8 cellular contexts compared by ENCODE assay signal in the genomic region with DNA sequence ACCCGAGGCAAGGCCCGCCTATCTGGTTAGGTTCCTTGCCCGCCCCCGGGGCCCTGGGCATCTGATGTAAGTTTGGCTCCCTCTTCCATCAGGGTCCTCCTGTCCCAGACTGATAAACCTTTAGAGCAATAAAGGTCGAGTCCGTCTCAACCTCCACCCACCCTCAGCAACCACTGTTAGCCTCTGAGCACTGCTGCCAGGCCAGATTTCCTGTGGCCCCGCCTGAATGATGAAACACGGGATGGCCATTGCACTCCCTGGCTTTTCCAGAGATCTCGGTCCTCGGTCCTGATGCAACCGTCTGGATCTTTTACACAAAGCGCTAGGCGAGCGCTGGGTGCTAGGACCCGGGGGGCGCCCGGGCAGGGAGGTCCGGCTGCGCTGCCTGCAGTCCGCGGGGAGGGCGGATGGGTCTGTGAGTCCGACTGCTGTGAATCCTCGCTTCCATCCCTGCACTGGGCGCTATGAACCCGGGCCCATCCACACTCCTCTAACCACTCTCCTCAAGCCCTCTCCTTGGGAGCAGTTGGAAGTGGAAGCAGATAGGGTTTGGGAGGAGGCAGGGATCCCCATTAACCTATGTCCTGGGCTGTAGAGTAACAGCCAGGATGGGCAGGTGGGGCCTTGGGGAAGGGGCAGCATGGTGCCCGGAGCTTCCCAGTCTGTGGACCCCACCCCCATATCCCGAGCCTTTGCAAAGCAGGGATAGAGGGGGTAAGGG. TPM values are rescaled to one million over a fixed set of nuclear protein-coding genes. Genes with fewer than 3 reads are reported as not detected.
DNase-seq lines count a peak whose midpoint lies in the region; ATAC-seq and TF ChIP-seq lines count a peak whose summit lies in the region.

No MANE protein-coding gene starts in this region.

- H3K27ac ChIP-seq in esophagus squamous epithelium (peak overlapping the region; percentile 96 to 100 (median 98)), transverse colon (peak overlapping the region; percentile 96 to 97 (median 97))

- TF ChIP-seq EP300 in transverse colon (IDR thresholded peaks at IDR 0.05; ENCODE audit: low read depth) = no peak

- in situ Hi-C loops in transverse colon (cut with MboI; ENCODE audit: low pct_ligation_motif_present in 1 of 4, low pct_unique_long_range_greater_than_20kb in 1 of 4, low sequenced_read_pairs in 3 of 4) = no loop called here

- peak overlapping the region; percentile 84 to 98 (median 88) for H3K4me3 ChIP-seq in esophagus squamous epithelium
- H3K4me3 ChIP-seq in mucosa of descending colon = peak overlapping the region; percentile 89
- peak overlapping the region; percentile 49 to 88 (median 74) for H3K4me3 ChIP-seq in transverse colon

- WGBS in esophagus squamous epithelium, 2 donors = 10 to 15% methylated on average over 5 to 6 of the region's 28 CpGs
- WGBS in transverse colon (ENCODE audit: low coverage in 1 of 2), 2 donors = 0 to 7% methylated on average over 1 to 26 of the region's 28 CpGs

- TF ChIP-seq POLR2A in esophagus squamous epithelium (IDR thresholded peaks at IDR 0.05) = peak in 1 of 4 donors; percentile 42
- no peak for TF ChIP-seq POLR2A in transverse colon (IDR thresholded peaks at IDR 0.05)

- TF ChIP-seq CTCF in esophagus squamous epithelium (IDR thresholded peaks at IDR 0.05) = no peak
- TF ChIP-seq CTCF in mucosa of descending colon (IDR thresholded peaks at IDR 0.05) = no peak
- TF ChIP-seq CTCF in transverse colon (IDR thresholded peaks at IDR 0.05) = peak in 1 of 5 experiments; percentile 7

- H3K36me3 ChIP-seq in esophagus squamous epithelium (peaks cover 0 to 23% (median 20%) of the 10 kb centered on the region in 3 donors), mucosa of descending colon (ENCODE audit: low read depth) (no peaks in the 10 kb centered on the region), transverse colon (peaks cover 0 to 11% (median 5%) of the 10 kb centered on the region in 4 donors)

- no peaks in the 10 kb centered on the region for H3K27me3 ChIP-seq in esophagus squamous epithelium
- H3K27me3 ChIP-seq in transverse colon = no peaks in the 10 kb centered on the region

- H3K9me3 ChIP-seq in esophagus squamous epithelium = no peaks in the 10 kb centered on the region
- no peaks in the 10 kb centered on the region for H3K9me3 ChIP-seq in mucosa of descending colon
- no peaks in the 10 kb centered on the region for H3K9me3 ChIP-seq in transverse colon

- DNase-seq in stimulated activated naive CD4-positive, alpha-beta T cell treated with Interleukin-2 at 50 U/mL for 16 hours (lab: John Stamatoyannopoulos, UW) = peak; percentile 55
- no peak for DNase-seq in stimulated activated naive CD4-positive, alpha-beta T cell (lab: John Stamatoyannopoulos, UW)
- DNase-seq in NCI-H2227 treated with DMSO at 0.1 percent for 48 hours (lab: John Stamatoyannopoulos, UW) (peak; percentile 35), esophagus squamous epithelium (lab: John Stamatoyannopoulos, UW) (peak; percentile 57), mucosa of descending colon (peak; percentile 87 to 92 (median 89)), transverse colon (peak; percentile 90)
- DNase-seq in activated CD8-positive, alpha-beta memory T cell treated with anti-CD3 and anti-CD28 coated beads, Interleukin-2, amount 50 U/mL, for 48 hours = peak; percentile 81

- intact Hi-C loops in esophagus squamous epithelium (cut with DNase I) = no loop called here
- intact Hi-C loops in mucosa of descending colon (cut with DNase I, micrococcal nuclease) = no loop called here
- intact Hi-C loops in transverse colon (cut with DNase I; ENCODE audit: low total_unique reads) = loop anchor here (5.0 kb wide), 1 partner anchor 64 kb away; no protein-coding TSS in a partner anchor

- H3K4me1 ChIP-seq in esophagus squamous epithelium (peaks cover 15 to 47% (median 24%) of the 10 kb centered on the region in 3 donors), mucosa of descending colon (ENCODE audit: low read depth) (peaks cover 27% of the 10 kb centered on the region), transverse colon (peaks cover 9 to 42% (median 34%) of the 10 kb centered on the region in 4 donors)

- peak; percentile 30 for ATAC-seq in HG02759 (IDR thresholded peaks at IDR 0.05; ENCODE audit: unreplicated experiment)
- ATAC-seq in mucosa of descending colon = peak; percentile 58

RNA-seq across cellular contexts. Expression of a gene that starts 0.9 kb away (rescaled TPM):
- total RNA-seq in esophagus squamous epithelium (100 to 1,000 TPM in 3 of 4 donors, 10 to 100 TPM in 1; 49.4 to 384 (median 138) TPM), mucosa of descending colon (100 to 1,000 TPM in 1 of 3 donors, 10 to 100 TPM in 2; 32.9 to 142 (median 49.6) TPM), transverse colon (100 to 1,000 TPM in 3 of 4 donors, 10 to 100 TPM in 1; 64.5 to 356 (median 150) TPM)

RNA-seq across cellular contexts. Expression of a gene that starts 56.8 kb away (rescaled TPM):
- total RNA-seq in esophagus squamous epithelium = 10 to 100 TPM; 18.7 to 28.4 (median 24.7) TPM
- 10 to 100 TPM; 18.0 to 23.6 (median 21.4) TPM for total RNA-seq in mucosa of descending colon
- total RNA-seq in transverse colon = 10 to 100 TPM; 13.4 to 34.0 (median 20.5) TPM

RNA-seq across cellular contexts. Expression of a gene that starts 57.0 kb away (rescaled TPM):
- 100 to 1,000 TPM in 1 of 4 donors, 10 to 100 TPM in 3; 34.2 to 104 (median 58.1) TPM for total RNA-seq in esophagus squamous epithelium
- 100 to 1,000 TPM in 1 of 3 donors, 10 to 100 TPM in 2; 72.1 to 126 (median 83.5) TPM for total RNA-seq in mucosa of descending colon
- total RNA-seq in transverse colon = 10 to 100 TPM; 57.6 to 77.4 (median 65.5) TPM

Comparison
In these comparisons a context has a peak if more than half of its experiments do, and no peak if none do; other contexts are left out.
1. DNase-seq: peak in stimulated activated naive CD4-positive, alpha-beta T cell treated with Interleukin-2 at 50 U/mL for 16 hours (single experiment), NCI-H2227 treated with DMSO at 0.1 percent for 48 hours (single experiment), activated CD8-positive, alpha-beta memory T cell treated with anti-CD3 and anti-CD28 coated beads, Interleukin-2, amount 50 U/mL, for 48 hours (single experiment), esophagus squamous epithelium (single experiment), mucosa of descending colon (3 of 3) and transverse colon (single experiment); none in stimulated activated naive CD4-positive, alpha-beta T cell (0 of 6).
2. Peak in every context shown above with its lines, with median percentiles within 50 percentile points of each other: H3K4me3 ChIP-seq.